18 cellular contexts compared by ENCODE assay signal in genomic region chr20:32304121-32304520, GRCh38. TPM values are rescaled to one million over a fixed set of nuclear protein-coding genes. Genes with fewer than 3 reads are reported as not detected.
A peak's percentile ranks its signal among the peaks of the same experiment; 100 is the strongest.
DNase-seq lines count a peak whose midpoint lies in the region; ATAC-seq and TF ChIP-seq lines count a peak whose summit lies in the region.
"Had no signal": no experiment of that assay in that cellular context is flagged by ENCODE, and none has a peak within 500 bp of the region (broad histone marks: within the 10 kb centered on the region; RNA-seq: fewer than 3 reads in every experiment).

No MANE protein-coding gene starts in this region.

- H3K36me3 ChIP-seq in Panc1 (ENCODE audit: control insufficient read depth, insufficient read depth, low read length) (no peaks in the 10 kb centered on the region), Karpas-422 (ENCODE audit: insufficient read depth, low read length) (no peaks in the 10 kb centered on the region)

- H3K27ac ChIP-seq in Panc1 (ENCODE audit: low read length): no peak overlapping the region
- no peak overlapping the region for H3K27ac ChIP-seq in Karpas-422 (ENCODE audit: low read length)

- 0 out of 2 replicates have a peak, but pooled peaks cover 3% of the 10 kb centered on the region for H4K20me1 ChIP-seq in Karpas-422 (ENCODE audit: insufficient read depth, low read depth, low read length)

- no peak overlapping the region for H3K9ac ChIP-seq in Karpas-422 (ENCODE audit: low read length)

- no peak for TF ChIP-seq CTCF in Panc1 (IDR thresholded peaks at IDR 0.05)

- peaks cover 79% of the 10 kb centered on the region for H3K79me2 ChIP-seq in Karpas-422 (ENCODE audit: low read length)

- H3K4me3 ChIP-seq in Panc1 (ENCODE audit: low read depth in 2 of 2, low read length in 2 of 2) (no peak overlapping the region), Karpas-422 (ENCODE audit: low read length) (no peak overlapping the region)

- H3K27me3 ChIP-seq in Panc1 (ENCODE audit: control insufficient read depth, insufficient read depth, low read length): no peaks in the 10 kb centered on the region
- H3K27me3 ChIP-seq in Karpas-422 (ENCODE audit: low read length): no peaks in the 10 kb centered on the region

- intact Hi-C loops in Panc1 (cut with micrococcal nuclease; ENCODE audit: unreplicated experiment): no loop called here

- POLR2A ChIA-PET in Panc1 (lab: Charles Lee): interaction anchor here (0.7 kb wide), 1 partner anchor 13 kb away, joined by 5 read pairs; no protein-coding TSS in a partner anchor

- no peak overlapping the region for H3K4me2 ChIP-seq in Karpas-422 (ENCODE audit: low read depth, low read length, poor library complexity, severe bottlenecking)

- DNase-seq in HT1080 (ENCODE audit: low read depth) (peak; percentile 37), Panc1 (ENCODE audit: low read depth, low spot score) (no peak), dermis blood vessel endothelial cell (peak; percentile 53), foreskin melanocyte (peak; percentile 10), NCI-H2196 treated with DMSO at 0.1 percent for 48 hours (lab: John Stamatoyannopoulos, UW; ENCODE audit: unreplicated experiment) (no peak), Karpas-422 (no peak)
- DNase-seq: C1 segment of cervical spinal cord; Calu3; CD4-positive, alpha-beta memory T cell; COR-L47; DMS53; DMS79 treated with DMSO at 0.1 percent for 48 hours; GF-D8; GOT3; H7; HCEC 1CT had no signal

- CTCF ChIA-PET in Panc1 (lab: Charles Lee): no interaction called here

- H3K4me1 ChIP-seq in Panc1 (ENCODE audit: control insufficient read depth, insufficient read depth, low read length): no peaks in the 10 kb centered on the region
- peaks cover 4% of the 10 kb centered on the region; the same call in 1 of the 2 replicates for H3K4me1 ChIP-seq in Karpas-422 (ENCODE audit: low read length)

- TSS peak; percentile 63 for BruUV-seq in Panc1 (replicated peaks; lab: Mats Ljungman, UMichigan)

- no peak for TF ChIP-seq POLR2A in GM18505 (IDR thresholded peaks at IDR 0.05; ENCODE audit: borderline replicate concordance, extremely low read depth, insufficient read depth, insufficient read length)

- H2AFZ ChIP-seq in Karpas-422 (ENCODE audit: low read length): no peak overlapping the region

- H3K9me3 ChIP-seq in Panc1 (ENCODE audit: control insufficient read depth, insufficient read depth, low read depth, low read length): no peaks in the 10 kb centered on the region
- no peaks in the 10 kb centered on the region for H3K9me3 ChIP-seq in Karpas-422 (ENCODE audit: low read length)

- in situ Hi-C loops in Panc1 (cut with HindIII; ENCODE audit: low pct_unique_long_range_greater_than_20kb, low sequenced_read_pairs): no loop called here

- ATAC-seq in Panc1: no peak
- no peak for ATAC-seq in GM18505 (IDR thresholded peaks at IDR 0.05; ENCODE audit: unreplicated experiment)
- ATAC-seq in SK-N-SH treated with all-trans-retinoic acid at 6 μM for 48 hours: no peak

- no peaks in the 10 kb centered on the region for H3K9me2 ChIP-seq in Karpas-422 (replicated peaks; ENCODE audit: insufficient read depth, low read length)

TF ChIP-seq in SK-N-SH treated with all-trans-retinoic acid at 6 μM for 48 hours, 23 proteins besides CTCF, POLR2A, EP300 and RAD21 (continues in another document):
- no peak for TF ChIP-seq PATZ1 (CRISPR knock-in tag; IDR thresholded peaks at IDR 0.05; ENCODE audit: borderline replicate concordance)
- no peak for TF ChIP-seq CSDC2 (CRISPR knock-in tag; IDR thresholded peaks at IDR 0.05)
- TF ChIP-seq CREB5 (CRISPR knock-in tag; IDR thresholded peaks at IDR 0.05; ENCODE audit: low read depth): no peak
- TF ChIP-seq, protein P1, sequence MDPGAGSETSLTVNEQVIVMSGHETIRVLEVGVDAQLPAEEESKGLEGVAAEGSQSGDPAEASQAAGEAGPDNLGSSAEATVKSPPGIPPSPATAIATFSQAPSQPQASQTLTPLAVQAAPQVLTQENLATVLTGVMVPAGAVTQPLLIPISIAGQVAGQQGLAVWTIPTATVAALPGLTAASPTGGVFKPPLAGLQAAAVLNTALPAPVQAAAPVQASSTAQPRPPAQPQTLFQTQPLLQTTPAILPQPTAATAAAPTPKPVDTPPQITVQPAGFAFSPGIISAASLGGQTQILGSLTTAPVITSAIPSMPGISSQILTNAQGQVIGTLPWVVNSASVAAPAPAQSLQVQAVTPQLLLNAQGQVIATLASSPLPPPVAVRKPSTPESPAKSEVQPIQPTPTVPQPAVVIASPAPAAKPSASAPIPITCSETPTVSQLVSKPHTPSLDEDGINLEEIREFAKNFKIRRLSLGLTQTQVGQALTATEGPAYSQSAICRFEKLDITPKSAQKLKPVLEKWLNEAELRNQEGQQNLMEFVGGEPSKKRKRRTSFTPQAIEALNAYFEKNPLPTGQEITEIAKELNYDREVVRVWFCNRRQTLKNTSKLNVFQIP (CRISPR knock-in tag; IDR thresholded peaks at IDR 0.05; ENCODE audit: borderline replicate concordance, low read depth): no peak
- no peak for TF ChIP-seq ZNF8 (CRISPR knock-in tag; IDR thresholded peaks at IDR 0.05)
- no peak for TF ChIP-seq ZFP3 (CRISPR knock-in tag; IDR thresholded peaks at IDR 0.05)
- TF ChIP-seq TSHZ2 (CRISPR knock-in tag; IDR thresholded peaks at IDR 0.05): no peak
- no peak for TF ChIP-seq TCF4 (CRISPR knock-in tag; IDR thresholded peaks at IDR 0.05; ENCODE audit: borderline replicate concordance)
- TF ChIP-seq BACH2 (CRISPR knock-in tag; IDR thresholded peaks at IDR 0.05; ENCODE audit: borderline replicate concordance): no peak
- TF ChIP-seq ISL1 (CRISPR knock-in tag; IDR thresholded peaks at IDR 0.05): no peak
- no peak for TF ChIP-seq ESRRG (CRISPR knock-in tag; IDR thresholded peaks at IDR 0.05)
- no peak for TF ChIP-seq ARNTL (CRISPR knock-in tag; IDR thresholded peaks at IDR 0.05; ENCODE audit: borderline replicate concordance, low read depth)

RNA-seq across cellular contexts. Expression of gene KIF3B, which starts 26.7 kb away (rescaled TPM):
- total RNA-seq in HT1080 (2014; rRNA removed; shearing (Covaris generic)): 15.1 and 17.1 TPM in 2 replicates
- 20.1 and 27.1 TPM in 2 replicates for polyA plus RNA-seq in HT1080 (2015; cell fraction: cytosol; rRNA removed)
- polyA plus RNA-seq in HT1080 (2015; cell fraction: nucleus; rRNA removed): 12.1 and 12.4 TPM in 2 replicates
- total RNA-seq in Panc1 (2021; ENCODE audit: unreplicated experiment) (67.8 TPM), dermis blood vessel endothelial cell (24.0 and 34.0 TPM in 2 replicates)
- 46.6 TPM for polyA plus RNA-seq in Panc1 (2012; ENCODE audit: insufficient read length)
- total RNA-seq in Karpas-422 (2014; rRNA removed; shearing (Covaris generic); ENCODE audit: low replicate concordance): 15.7 and 17.9 TPM in 2 replicates

RNA-seq across cellular contexts. Expression of gene ASXL1, which starts 54.0 kb away (rescaled TPM):
- total RNA-seq in HT1080 (2014; rRNA removed; shearing (Covaris generic)): 31.8 and 38.8 TPM in 2 replicates
- polyA plus RNA-seq in HT1080 (2015; cell fraction: cytosol; rRNA removed): 23.8 and 26.9 TPM in 2 replicates
- 193 and 221 TPM in 2 replicates for polyA plus RNA-seq in HT1080 (2015; cell fraction: nucleus; rRNA removed)
- total RNA-seq in Panc1 (2021; ENCODE audit: unreplicated experiment) (205 TPM), dermis blood vessel endothelial cell (53.4 and 62.1 TPM in 2 replicates)
- polyA plus RNA-seq in Panc1 (2012; ENCODE audit: insufficient read length): 79.0 TPM
- 39.9 and 63.6 TPM in 2 replicates for total RNA-seq in Karpas-422 (2014; rRNA removed; shearing (Covaris generic); ENCODE audit: low replicate concordance)

Comparison
In these comparisons a context has a peak if more than half of its experiments do, and no peak if none do; other contexts are left out.
1. DNase-seq: peak in HT1080 (single experiment), dermis blood vessel endothelial cell (single experiment) and foreskin melanocyte (single experiment); none in Panc1 (single experiment), NCI-H2196 treated with DMSO at 0.1 percent for 48 hours (single experiment) and Karpas-422 (single experiment).